12 cellular contexts compared by ENCODE assay signal in the genomic region with DNA sequence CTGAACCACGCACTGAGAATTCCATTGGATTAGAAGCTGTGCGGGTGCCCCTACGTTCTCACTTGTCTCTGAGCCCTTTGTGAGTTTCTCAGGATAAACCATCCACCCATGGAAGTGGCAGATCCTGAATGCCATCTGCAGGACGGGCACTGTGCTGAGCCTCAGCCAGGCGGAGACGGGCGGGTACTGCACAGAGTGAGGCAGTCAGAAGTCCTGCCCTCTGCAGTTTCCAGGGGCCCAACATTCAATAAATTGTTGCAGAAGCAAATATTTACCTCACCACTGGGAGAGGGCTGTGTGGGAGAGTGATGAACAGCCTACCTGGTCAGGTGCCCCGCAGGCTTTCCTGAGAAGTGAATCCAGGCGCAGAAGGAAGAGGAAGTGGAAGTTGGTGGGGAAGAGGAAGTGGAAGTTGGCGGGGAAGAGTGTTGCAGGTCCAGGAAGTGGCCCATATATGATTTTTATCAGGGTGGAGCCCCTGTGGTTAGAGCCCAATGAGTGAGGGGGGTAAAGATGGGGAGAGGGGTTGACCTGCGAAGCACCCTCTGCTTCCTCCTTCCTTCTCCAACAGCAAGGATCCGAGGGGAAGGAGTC.
A peak's percentile ranks its signal among the peaks of the same experiment; 100 is the strongest.
DNase-seq lines count a peak whose midpoint lies in the region; ATAC-seq and TF ChIP-seq lines count a peak whose summit lies in the region.
"Had no signal": no experiment of that assay in that cellular context is flagged by ENCODE, and none has a peak within 500 bp of the region (broad histone marks: within the 10 kb centered on the region; RNA-seq: fewer than 3 reads in every experiment).

No MANE protein-coding gene starts in this region.

- H3K27me3 ChIP-seq in naive thymus-derived CD4-positive, alpha-beta T cell (ENCODE audit: control insufficient read depth in 2 of 2, insufficient read depth in 2 of 2, low read length in 2 of 2), result no peaks in the 10 kb centered on the region
- H3K27me3 ChIP-seq in Caco-2 (replicated peaks; ENCODE audit: control insufficient read depth, insufficient read depth, low read length) (no peaks in the 10 kb centered on the region), GM23248 (replicated peaks; ENCODE audit: insufficient read depth) (no peaks in the 10 kb centered on the region)

- POLR2A ChIA-PET in naive thymus-derived CD4-positive, alpha-beta T cell (lab: Charles Lee), result no interaction called here
- POLR2A ChIA-PET in Caco-2 (lab: Charles Lee), result no interaction called here

- peaks cover 14% of the 10 kb centered on the region; the same call in 1 of the 2 replicates for H3F3A ChIP-seq in GM23248 (ENCODE audit: insufficient read depth)

- H3K36me3 Mint-ChIP-seq in central memory CD8-positive, alpha-beta T cell (ENCODE audit: insufficient read depth), result no peaks in the 10 kb centered on the region
- H3K36me3 Mint-ChIP-seq in naive thymus-derived CD4-positive, alpha-beta T cell, result peaks cover 0 to 9% (median 0%) of the 10 kb centered on the region in 5 donors
- no peaks in the 10 kb centered on the region for H3K36me3 Mint-ChIP-seq in stimulated activated memory B cell treated with anti-CD40 and anti-IgM and Interleukin-4, amounts not matched to agents 10 μg/mL and 1 μg/mL and 100 μg/mL, for 72 hours
- no peaks in the 10 kb centered on the region for H3K36me3 Mint-ChIP-seq in Caco-2 (ENCODE audit: insufficient read depth, unreplicated experiment)
- H3K36me3 Mint-ChIP-seq: activated naive CD8-positive, alpha-beta T cell treated with anti-CD3 and anti-CD28 coated beads, Interleukin-2, amount 10 ng/mL, durations not matched to agents 7 days and 5 days had no signal

- no peak overlapping the region for H3K9ac ChIP-seq in GM23248

- H3K27ac Mint-ChIP-seq in central memory CD8-positive, alpha-beta T cell (ENCODE audit: low read depth), result peak overlapping the region; percentile 79
- no peak overlapping the region for H3K27ac Mint-ChIP-seq in naive thymus-derived CD4-positive, alpha-beta T cell
- H3K27ac Mint-ChIP-seq in stimulated activated memory B cell treated with anti-CD40 and anti-IgM and Interleukin-4, amounts not matched to agents 10 μg/mL and 1 μg/mL and 100 μg/mL, for 72 hours, result no peak overlapping the region
- H3K27ac Mint-ChIP-seq in Caco-2 (ENCODE audit: unreplicated experiment), result no peak overlapping the region
- H3K27ac Mint-ChIP-seq: activated naive CD8-positive, alpha-beta T cell treated with anti-CD3 and anti-CD28 coated beads, Interleukin-2, amount 10 ng/mL, durations not matched to agents 7 days and 5 days had no signal

- peaks cover 4 to 16% of the 10 kb centered on the region in 2 donors for H3K4me1 ChIP-seq in naive thymus-derived CD4-positive, alpha-beta T cell (ENCODE audit: control insufficient read depth in 2 of 2, insufficient read depth in 2 of 2, low read length in 2 of 2)
- H3K4me1 ChIP-seq in Caco-2 (no peaks in the 10 kb centered on the region), GM23248 (ENCODE audit: insufficient read depth) (peaks cover 16% of the 10 kb centered on the region)

- no peaks in the 10 kb centered on the region for H3K9me3 ChIP-seq in naive thymus-derived CD4-positive, alpha-beta T cell (ENCODE audit: control insufficient read depth in 2 of 3, low read length in 3 of 3)
- H3K9me3 ChIP-seq in Caco-2 (no peaks in the 10 kb centered on the region), GM23248 (ENCODE audit: low read depth) (no peaks in the 10 kb centered on the region)

- CTCF ChIA-PET in naive thymus-derived CD4-positive, alpha-beta T cell (lab: Charles Lee), result no interaction called here
- CTCF ChIA-PET in Caco-2 (lab: Charles Lee), result no interaction called here

- DNase-seq in CMK (ENCODE audit: low read depth), result peak; percentile 9
- peak; percentile 70 for DNase-seq in NCI-H146 (lab: John Stamatoyannopoulos, UW)
- no peak for DNase-seq in central memory CD8-positive, alpha-beta T cell (ENCODE audit: low spot score in 2 of 2)
- no peak for DNase-seq in naive thymus-derived CD4-positive, alpha-beta T cell
- no peak for DNase-seq in NCI-H1694 (lab: John Stamatoyannopoulos, UW)
- DNase-seq in Caco-2, result no peak
- DNase-seq in GM23248, result no peak
- DNase-seq: activated naive CD8-positive, alpha-beta T cell treated with anti-CD3 and anti-CD28 coated beads, Interleukin-2, amount 10 ng/mL, durations not matched to agents 7 days and 5 days; foreskin melanocyte; NCI-H2171 had no signal

- no peaks in the 10 kb centered on the region for H3K9me2 ChIP-seq in GM23248 (ENCODE audit: insufficient read depth)

- H3K36me3 ChIP-seq in naive thymus-derived CD4-positive, alpha-beta T cell (ENCODE audit: control insufficient read depth in 2 of 3, insufficient read depth in 3 of 3, low read length in 3 of 3), result no peaks in the 10 kb centered on the region
- H3K36me3 ChIP-seq in Caco-2 (ENCODE audit: control insufficient read depth, insufficient read depth, low read length) (no peaks in the 10 kb centered on the region), GM23248 (ENCODE audit: low read depth) (no peaks in the 10 kb centered on the region)

- no peak overlapping the region for H2AFZ ChIP-seq in GM23248

- no peak overlapping the region for H3K4me2 ChIP-seq in GM23248 (ENCODE audit: unreplicated experiment)

- intact Hi-C loops in naive thymus-derived CD4-positive, alpha-beta T cell (cut with micrococcal nuclease), result no loop called here
- intact Hi-C loops in Caco-2 (cut with micrococcal nuclease; ENCODE audit: unreplicated experiment), result no loop called here

- H3K4me1 Mint-ChIP-seq in central memory CD8-positive, alpha-beta T cell, result peaks cover 88% of the 10 kb centered on the region
- peaks cover 20 to 68% (median 59%) of the 10 kb centered on the region in 7 donors for H3K4me1 Mint-ChIP-seq in naive thymus-derived CD4-positive, alpha-beta T cell
- no peaks in the 10 kb centered on the region for H3K4me1 Mint-ChIP-seq in stimulated activated memory B cell treated with anti-CD40 and anti-IgM and Interleukin-4, amounts not matched to agents 10 μg/mL and 1 μg/mL and 100 μg/mL, for 72 hours
- peaks cover 7% of the 10 kb centered on the region for H3K4me1 Mint-ChIP-seq in Caco-2 (ENCODE audit: low read depth, unreplicated experiment)

- H3K27ac ChIP-seq in naive thymus-derived CD4-positive, alpha-beta T cell (ENCODE audit: low read depth, low read length), result no peak overlapping the region
- no peak overlapping the region for H3K27ac ChIP-seq in GM23248
- H3K27ac ChIP-seq: C4-2B had no signal

- H3K4me3 Mint-ChIP-seq in central memory CD8-positive, alpha-beta T cell, result no peak overlapping the region
- no peak overlapping the region for H3K4me3 Mint-ChIP-seq in naive thymus-derived CD4-positive, alpha-beta T cell
- H3K4me3 Mint-ChIP-seq in stimulated activated memory B cell treated with anti-CD40 and anti-IgM and Interleukin-4, amounts not matched to agents 10 μg/mL and 1 μg/mL and 100 μg/mL, for 72 hours, result no peak overlapping the region
- no peak overlapping the region for H3K4me3 Mint-ChIP-seq in Caco-2 (ENCODE audit: unreplicated experiment)
- H3K4me3 Mint-ChIP-seq: activated naive CD8-positive, alpha-beta T cell treated with anti-CD3 and anti-CD28 coated beads, Interleukin-2, amount 10 ng/mL, durations not matched to agents 7 days and 5 days had no signal

- BruUV-seq in Caco-2 (replicated peaks; lab: Mats Ljungman, UMichigan), result no TSS peak

- H3K9me3 Mint-ChIP-seq in central memory CD8-positive, alpha-beta T cell, result no peaks in the 10 kb centered on the region
- H3K9me3 Mint-ChIP-seq in naive thymus-derived CD4-positive, alpha-beta T cell, result peaks cover 0 to 2% (median 0%) of the 10 kb centered on the region in 11 donors
- peaks cover 6% of the 10 kb centered on the region for H3K9me3 Mint-ChIP-seq in stimulated activated memory B cell treated with anti-CD40 and anti-IgM and Interleukin-4, amounts not matched to agents 10 μg/mL and 1 μg/mL and 100 μg/mL, for 72 hours
- no peaks in the 10 kb centered on the region for H3K9me3 Mint-ChIP-seq in Caco-2 (ENCODE audit: unreplicated experiment)

- in situ Hi-C loops in GM23248 (cut with MboI), result no loop called here

- ATAC-seq in central memory CD8-positive, alpha-beta T cell (replicated peaks; ENCODE audit: extremely low read depth, poor library complexity, severe bottlenecking), result no peak
- ATAC-seq in naive thymus-derived CD4-positive, alpha-beta T cell, result peak; percentile 20
- ATAC-seq in stimulated activated memory B cell treated with anti-CD40 and anti-IgM and Interleukin-4, amounts not matched to agents 10 μg/mL and 1 μg/mL and 100 μg/mL, for 72 hours, result no peak

- H3K27me3 Mint-ChIP-seq in central memory CD8-positive, alpha-beta T cell, result no peaks in the 10 kb centered on the region
- H3K27me3 Mint-ChIP-seq in naive thymus-derived CD4-positive, alpha-beta T cell, result no peaks in the 10 kb centered on the region
- H3K27me3 Mint-ChIP-seq in stimulated activated memory B cell treated with anti-CD40 and anti-IgM and Interleukin-4, amounts not matched to agents 10 μg/mL and 1 μg/mL and 100 μg/mL, for 72 hours, result peaks cover 9% of the 10 kb centered on the region
- peaks cover 3% of the 10 kb centered on the region for H3K27me3 Mint-ChIP-seq in Caco-2 (ENCODE audit: insufficient read depth, unreplicated experiment)
- H3K27me3 Mint-ChIP-seq: activated naive CD8-positive, alpha-beta T cell treated with anti-CD3 and anti-CD28 coated beads, Interleukin-2, amount 10 ng/mL, durations not matched to agents 7 days and 5 days had no signal

- H3K4me3 ChIP-seq in naive thymus-derived CD4-positive, alpha-beta T cell (ENCODE audit: low read length), result no peak overlapping the region
- H3K4me3 ChIP-seq in Caco-2 (ENCODE audit: low read depth, low read length), result no peak overlapping the region
- H3K4me3 ChIP-seq in GM23248, result no peak overlapping the region

- TF ChIP-seq CTCF in Caco-2 (IDR thresholded peaks at IDR 0.05; ENCODE audit: insufficient read depth in 1 of 2, low read depth in 1 of 2, low read length in 1 of 2, severe bottlenecking in 1 of 2, unreplicated experiment in 1 of 2), result no peak

- 90 to 92% methylated on average over 12 of the region's 12 CpGs for WGBS in GM23248 (ENCODE audit: low coverage in 1 of 2, low lambda C conversion rate in 2 of 2, missing lambda C conversion rate in 2 of 2), 2 experiments

- H3K79me2 ChIP-seq in GM23248 (ENCODE audit: insufficient read depth), result no peaks in the 10 kb centered on the region

- no peaks in the 10 kb centered on the region for H4K20me1 ChIP-seq in GM23248 (ENCODE audit: insufficient read depth)

Comparison
In these comparisons a context has a peak if more than half of its experiments do, and no peak if none do; other contexts are left out.
1. DNase-seq: peak in CMK (single experiment) and NCI-H146 (single experiment); none in central memory CD8-positive, alpha-beta T cell (0 of 2), naive thymus-derived CD4-positive, alpha-beta T cell (0 of 9), NCI-H1694 (single experiment), Caco-2 (0 of 2) and GM23248 (single experiment).